13 cellular contexts compared by ENCODE assay signal in genomic region chr6:53282741-53283140, GRCh38.
DNase-seq lines count a peak whose midpoint lies in the region; ATAC-seq and TF ChIP-seq lines count a peak whose summit lies in the region.
"Had no signal": no experiment of that assay in that cellular context is flagged by ENCODE, and none has a peak within 500 bp of the region (broad histone marks: within the 10 kb centered on the region; RNA-seq: fewer than 3 reads in every experiment).

No MANE protein-coding gene starts in this region.

- H3K4me3 ChIP-seq in upper lobe of right lung: no peak overlapping the region

- DNase-seq in AG20443 (ENCODE audit: low spot score) (peak; percentile 39), SK-MEL-5 (ENCODE audit: low read depth, low spot score) (peak; percentile 32), endothelial cell (ENCODE audit: low spot score) (no peak), nephron progenitor cell (no peak), upper lobe of right lung (no peak)
- no peak for DNase-seq in activated effector memory CD4-positive, alpha-beta T cell treated with Interleukin-2 at 50 U/mL for 16 hours
- DNase-seq: activated CD4-positive, alpha-beta T cell treated with anti-CD3 and anti-CD28 coated beads, Interleukin-2, amount 50 U/mL, for 4 hours; HCEC 1CT; stimulated activated CD4-positive, alpha-beta T cell treated with anti-CD3 and anti-CD28 coated beads, Interleukin-12 subunit alpha, Interleukin-12 subunit beta, amount 100 ng/mL, for 4 hours had no signal

- H3K4me1 Mint-ChIP-seq in endothelial cell (ENCODE audit: unreplicated experiment) (peaks cover 33% of the 10 kb centered on the region), nephron progenitor cell (peaks cover 24% of the 10 kb centered on the region)

- H3K36me3 Mint-ChIP-seq in endothelial cell (ENCODE audit: low read depth, unreplicated experiment): peaks cover 23% of the 10 kb centered on the region
- H3K36me3 Mint-ChIP-seq in nephron progenitor cell (ENCODE audit: low read depth): peaks cover 70% of the 10 kb centered on the region

- in situ Hi-C loops in SK-MEL-5 (cut with HindIII; ENCODE audit: low pct_unique_long_range_greater_than_20kb, low sequenced_read_pairs): no loop called here

- H3K27ac ChIP-seq in upper lobe of right lung: no peak overlapping the region

- TF ChIP-seq CTCF in endothelial cell (IDR thresholded peaks at IDR 0.05; ENCODE audit: unreplicated experiment) (no peak), nephron progenitor cell (IDR thresholded peaks at IDR 0.05) (no peak), upper lobe of right lung (IDR thresholded peaks at IDR 0.05) (no peak)

- H3K4me3 Mint-ChIP-seq in endothelial cell (ENCODE audit: unreplicated experiment): no peak overlapping the region
- no peak overlapping the region for H3K4me3 Mint-ChIP-seq in nephron progenitor cell
- H3K4me3 Mint-ChIP-seq: neural crest cell; T-helper 1 cell treated with Interleukin-12 subunit alpha and Interleukin-12 subunit beta and Interleukin-4 antibody, amounts not matched to agents 30 μg/mL and 1 μg/mL, for 36 hours had no signal

- no peaks in the 10 kb centered on the region for H3K27me3 ChIP-seq in upper lobe of right lung

- peaks cover 9% of the 10 kb centered on the region for H3K36me3 ChIP-seq in upper lobe of right lung

- no peaks in the 10 kb centered on the region for H3K9me3 ChIP-seq in upper lobe of right lung

- intact Hi-C loops in upper lobe of right lung (cut with DNase I): no loop called here

- peaks cover 27% of the 10 kb centered on the region for H3K4me1 ChIP-seq in upper lobe of right lung

- H3K27ac Mint-ChIP-seq in endothelial cell (ENCODE audit: unreplicated experiment): peak overlapping the region; percentile 94
- peak overlapping the region; percentile 68 for H3K27ac Mint-ChIP-seq in nephron progenitor cell

- ATAC-seq in HG02610 (IDR thresholded peaks at IDR 0.05; ENCODE audit: unreplicated experiment) (no peak), GM18867 (IDR thresholded peaks at IDR 0.05; ENCODE audit: unreplicated experiment) (no peak), upper lobe of right lung (no peak)

- H3K27me3 Mint-ChIP-seq in endothelial cell (ENCODE audit: unreplicated experiment): no peaks in the 10 kb centered on the region
- no peaks in the 10 kb centered on the region for H3K27me3 Mint-ChIP-seq in nephron progenitor cell (ENCODE audit: low read depth, poor library complexity)

- H3K9me3 Mint-ChIP-seq in endothelial cell (ENCODE audit: unreplicated experiment) (no peaks in the 10 kb centered on the region), nephron progenitor cell (no peaks in the 10 kb centered on the region)
- H3K9me3 Mint-ChIP-seq: neural crest cell; T-helper 1 cell treated with Interleukin-12 subunit alpha and Interleukin-12 subunit beta and Interleukin-4 antibody, amounts not matched to agents 30 μg/mL and 1 μg/mL, for 36 hours had no signal

Comparison
In these comparisons a context has a peak if more than half of its experiments do, and no peak if none do; other contexts are left out.
1. DNase-seq: peak in AG20443 (single experiment) and SK-MEL-5 (single experiment); none in endothelial cell (single experiment), nephron progenitor cell (single experiment), upper lobe of right lung (single experiment) and activated effector memory CD4-positive, alpha-beta T cell treated with Interleukin-2 at 50 U/mL for 16 hours (single experiment).